Comparison of ENCODE assay signal across 16 cellular contexts in genomic region chr11:74535371-74536118, GRCh38. TPM values are rescaled to one million over a fixed set of nuclear protein-coding genes. Genes with fewer than 3 reads are reported as not detected.
A peak's percentile ranks its signal among the peaks of the same experiment; 100 is the strongest.
DNase-seq lines count a peak whose midpoint lies in the region; ATAC-seq and TF ChIP-seq lines count a peak whose summit lies in the region.
"Had no signal": no experiment of that assay in that cellular context is flagged by ENCODE, and none has a peak within 500 bp of the region (broad histone marks: within the 10 kb centered on the region; RNA-seq: fewer than 3 reads in every experiment).

No MANE protein-coding gene starts in this region.

- no peak overlapping the region for H4K12ac ChIP-seq in trophoblast cell (ENCODE audit: low read depth, low read length)

- peak overlapping the region; percentile 90 for H2BK12ac ChIP-seq in trophoblast cell (ENCODE audit: low read length)

- peak overlapping the region; percentile 92 for H2BK5ac ChIP-seq in trophoblast cell (ENCODE audit: low read depth, low read length, poor library complexity)

- ATAC-seq in sciatic nerve, result no peak
- no peak for ATAC-seq in HG02938 (IDR thresholded peaks at IDR 0.05; ENCODE audit: unreplicated experiment)
- no peak for ATAC-seq in GM21529 (IDR thresholded peaks at IDR 0.05; ENCODE audit: unreplicated experiment)

- H3K18ac ChIP-seq in trophoblast cell (ENCODE audit: low read length), result peak overlapping the region; percentile 63

- no peak overlapping the region for H3K9ac ChIP-seq in MM.1S (ENCODE audit: low read length)
- no peak overlapping the region for H3K9ac ChIP-seq in trophoblast cell (ENCODE audit: low read length)

- 48 to 49% methylated on average over 13 to 14 of the region's 14 CpGs for WGBS in esophagus squamous epithelium, 2 donors
- no CpG with 5 or more reads among the region's 14 CpGs for WGBS in trophoblast cell (ENCODE audit: extremely low coverage, insufficient coverage, insufficient read length)

- no peaks in the 10 kb centered on the region for H4K20me1 ChIP-seq in MM.1S (ENCODE audit: insufficient read depth, low read length)

- no peaks in the 10 kb centered on the region for H3F3A ChIP-seq in MM.1S (ENCODE audit: insufficient read depth, low read length)

- CTCF ChIA-PET in A673 (lab: Charles Lee), result no interaction called here

- no TSS peak for BruUV-seq in A673 (replicated peaks; lab: Mats Ljungman, UMichigan)

- peak overlapping the region; percentile 67 for H2AK5ac ChIP-seq in trophoblast cell (ENCODE audit: low read length)

- no peaks in the 10 kb centered on the region for H3K79me2 ChIP-seq in MM.1S (ENCODE audit: low read length)
- peaks cover 2% of the 10 kb centered on the region for H3K79me2 ChIP-seq in trophoblast cell (ENCODE audit: control insufficient read depth, insufficient read depth, low read length, poor library complexity)

- H3K4me1 ChIP-seq in A673 (ENCODE audit: insufficient read depth, low read length, poor library complexity, severe bottlenecking), result no peaks in the 10 kb centered on the region
- no peaks in the 10 kb centered on the region; the same call in 1 of the 2 replicates for H3K4me1 ChIP-seq in MM.1S (ENCODE audit: low read length)
- peaks cover 8 to 77% (median 23%) of the 10 kb centered on the region in 3 donors for H3K4me1 ChIP-seq in esophagus squamous epithelium
- peaks cover 13 to 27% of the 10 kb centered on the region in 2 experiments for H3K4me1 ChIP-seq in trophoblast cell (ENCODE audit: control insufficient read depth in 1 of 2, insufficient read depth in 2 of 2, low read length in 2 of 2)

- H3K36me3 ChIP-seq in A673 (ENCODE audit: insufficient read depth, low read length, poor library complexity, severe bottlenecking) (no peaks in the 10 kb centered on the region), MM.1S (replicated peaks; ENCODE audit: insufficient read depth, low read length) (no peaks in the 10 kb centered on the region), esophagus squamous epithelium (no peaks in the 10 kb centered on the region), trophoblast cell (ENCODE audit: control insufficient read depth in 1 of 2, insufficient read depth in 2 of 2, low read length in 2 of 2) (peaks cover 0 to 1% of the 10 kb centered on the region in 2 experiments)

- H3K27me3 ChIP-seq in A673 (replicated peaks; ENCODE audit: insufficient read depth, low read depth, low read length, poor library complexity), result no peaks in the 10 kb centered on the region
- no peaks in the 10 kb centered on the region for H3K27me3 ChIP-seq in MM.1S (replicated peaks; ENCODE audit: insufficient read depth, low read length)
- H3K27me3 ChIP-seq in esophagus squamous epithelium, result no peaks in the 10 kb centered on the region
- H3K27me3 ChIP-seq in trophoblast cell (ENCODE audit: insufficient read depth, low read length), result no peaks in the 10 kb centered on the region

- POLR2A ChIA-PET in A673 (lab: Charles Lee; ENCODE audit: low non-redundant PET), result no interaction called here

- H3K9me3 ChIP-seq in A673 (ENCODE audit: low read depth, low read length, poor library complexity, severe bottlenecking) (peaks cover 3% of the 10 kb centered on the region), MM.1S (replicated peaks; ENCODE audit: insufficient read depth, low read length) (no peaks in the 10 kb centered on the region), esophagus squamous epithelium (no peaks in the 10 kb centered on the region), trophoblast cell (ENCODE audit: insufficient read depth, low read depth, low read length) (peaks cover 4% of the 10 kb centered on the region)

- TF ChIP-seq POLR2A in esophagus squamous epithelium (IDR thresholded peaks at IDR 0.05), result no peak

- H3K23ac ChIP-seq in trophoblast cell (ENCODE audit: low read length), result no peak overlapping the region

- DNase-seq in A673 (ENCODE audit: low spot score), result peak; percentile 64
- no peak for DNase-seq in MM.1S
- DNase-seq in esophagus squamous epithelium (lab: John Stamatoyannopoulos, UW), result no peak
- peak; percentile 80 to 87 for DNase-seq in trophoblast cell
- no peak for DNase-seq in sciatic nerve (ENCODE audit: low spot score)
- no peak for DNase-seq in NK-92 treated with Interleukin-12 subunit alpha and Interleukin-12 subunit beta, amount 100 ng/mL, for 24 hours (lab: John Stamatoyannopoulos, UW)
- DNase-seq: 8988T, C1 segment of cervical spinal cord, EL, H7, NCI-H1417 treated with DMSO at 0.1 percent for 48 hours, NCI-H1930, NCI-H774 had no signal

- peaks cover 38% of the 10 kb centered on the region for H3K79me1 ChIP-seq in trophoblast cell (ENCODE audit: low read length)

- intact Hi-C loops in A673 (cut with micrococcal nuclease; ENCODE audit: unreplicated experiment) (no loop called here), esophagus squamous epithelium (cut with DNase I) (no loop called here), sciatic nerve (cut with DNase I) (no loop called here)

- H3K27ac ChIP-seq in A673 (ENCODE audit: low read depth, low read length, poor library complexity, severe bottlenecking) (no peak overlapping the region), MM.1S (ENCODE audit: low read length) (peak overlapping the region; percentile 44; the same call in 1 of the 2 replicates), esophagus squamous epithelium (peak overlapping the region; percentile 67 to 92 (median 85)), trophoblast cell (ENCODE audit: low read depth, low read length) (peak overlapping the region; percentile 100)
- H3K27ac ChIP-seq: SK-N-MC had no signal

- TF ChIP-seq CTCF in A673 (conservative IDR thresholded peaks at IDR 0.05; ENCODE audit: low read depth, low read length) (no peak), MM.1S (IDR thresholded peaks at IDR 0.05; ENCODE audit: low read length) (no peak), esophagus squamous epithelium (IDR thresholded peaks at IDR 0.05) (no peak)

- H4K91ac ChIP-seq in trophoblast cell (ENCODE audit: low read depth, low read length), result peak overlapping the region; percentile 94

- no peaks in the 10 kb centered on the region for H3K9me2 ChIP-seq in MM.1S (replicated peaks; ENCODE audit: insufficient read depth, low read length)

- peak overlapping the region; percentile 77 for H3K14ac ChIP-seq in trophoblast cell (ENCODE audit: low read length)

- H3K4ac ChIP-seq in trophoblast cell (ENCODE audit: low read depth, low read length), result peak overlapping the region; percentile 65

- H3K4me3 ChIP-seq in A673 (ENCODE audit: low read depth, low read length, poor library complexity, severe bottlenecking), result no peak overlapping the region
- 0 out of 2 replicates have a peak overlapping the region, but pooled peaks have one; percentile 10 for H3K4me3 ChIP-seq in MM.1S (ENCODE audit: low read length)
- peak overlapping the region in 3 of 4 donors; percentile 22 to 38 (median 28) for H3K4me3 ChIP-seq in esophagus squamous epithelium
- no peak overlapping the region for H3K4me3 ChIP-seq in trophoblast cell (ENCODE audit: low read depth, low read length)
- H3K4me3 ChIP-seq: SK-N-MC had no signal

- peak overlapping the region; percentile 28; the same call in 1 of the 2 replicates for H3K4me2 ChIP-seq in MM.1S (ENCODE audit: low read depth, low read length)
- no peak overlapping the region for H3K4me2 ChIP-seq in trophoblast cell (ENCODE audit: low read length)

- H4K8ac ChIP-seq in trophoblast cell (ENCODE audit: low read depth, low read length), result peak overlapping the region; percentile 89

- H2AFZ ChIP-seq in MM.1S (ENCODE audit: low read length), result peak overlapping the region; percentile 72; the same call in 1 of the 2 replicates
- H2AFZ ChIP-seq in trophoblast cell (ENCODE audit: insufficient read depth, low read length, poor library complexity), result peak overlapping the region; percentile 23

- H2BK120ac ChIP-seq in trophoblast cell (ENCODE audit: insufficient read depth, low read length, poor library complexity), result peak overlapping the region; percentile 99

RNA-seq across cellular contexts. Expression of gene LIPT2, which starts 42.0 kb away (rescaled TPM):
- 8.6 and 12.6 TPM in 2 replicates for total RNA-seq in A673 (2021)
- total RNA-seq in esophagus squamous epithelium, result 1 to 10 TPM; 1.2 to 8.4 (median 3.9) TPM
- polyA plus RNA-seq in trophoblast cell (2013), result 4.6 and 5.0 TPM in 2 replicates
- total RNA-seq in sciatic nerve, result 1.6 TPM

RNA-seq across cellular contexts. Expression of gene POLD3, which starts 56.8 kb away (rescaled TPM):
- 68.3 and 76.5 TPM in 2 replicates for total RNA-seq in A673 (2021)
- total RNA-seq in esophagus squamous epithelium, result 10 to 100 TPM in 3 of 4 donors, 1 to 10 TPM in 1; 5.1 to 13.8 (median 11.9) TPM
- 17.3 and 18.4 TPM in 2 replicates for polyA plus RNA-seq in trophoblast cell (2013)
- 15.9 TPM for total RNA-seq in sciatic nerve

Comparison
In these comparisons a context has a peak if more than half of its experiments do, and no peak if none do; other contexts are left out.
1. DNase-seq: peak in A673 (single experiment) and trophoblast cell (2 of 2); none in MM.1S (single experiment), esophagus squamous epithelium (single experiment), sciatic nerve (single experiment) and NK-92 treated with Interleukin-12 subunit alpha and Interleukin-12 subunit beta, amount 100 ng/mL, for 24 hours (single experiment).
2. H3K4me3 ChIP-seq: peak in MM.1S (single experiment) and esophagus squamous epithelium (3 of 4); none in A673 (single experiment) and trophoblast cell (single experiment).